ENCODE assay signal across 8 cellular contexts in the genomic region with DNA sequence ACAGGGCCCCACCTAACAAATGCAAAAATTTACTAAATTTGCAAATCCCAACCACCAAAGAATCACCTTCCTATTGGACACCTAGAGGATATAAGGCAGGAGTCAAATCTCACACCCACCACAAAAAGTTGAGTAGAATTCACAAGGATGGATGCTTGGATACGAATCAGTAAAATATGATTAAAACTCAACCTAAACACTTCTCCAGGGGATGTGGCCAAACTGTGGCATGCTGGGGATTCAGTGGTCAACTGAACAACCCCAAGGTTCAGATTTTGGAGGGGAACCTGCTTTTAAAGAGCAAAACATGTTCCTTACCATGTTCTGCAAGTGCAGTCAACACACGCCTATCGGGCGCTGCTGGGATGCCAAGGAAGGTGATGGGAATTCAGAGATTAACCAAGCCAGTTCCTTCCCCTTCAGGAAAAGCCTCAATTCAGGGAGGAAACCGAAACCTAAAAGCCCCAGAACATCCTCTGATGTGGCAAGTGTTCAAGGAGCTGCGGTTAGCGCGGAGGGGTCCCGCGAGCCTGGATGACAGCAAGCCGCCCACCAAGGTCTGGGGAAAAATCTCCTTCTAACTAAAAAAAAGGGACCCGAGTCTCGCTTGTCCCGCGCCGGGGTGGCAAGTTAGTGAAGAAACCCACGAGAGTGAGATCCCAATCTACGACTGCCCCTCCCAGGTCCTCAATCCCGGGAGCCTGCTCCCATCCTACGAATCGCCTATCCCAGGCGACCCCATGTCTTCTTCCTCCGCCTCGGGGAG. TPM values are rescaled to one million over a fixed set of nuclear protein-coding genes. Genes with fewer than 3 reads are reported as not detected.
DNase-seq lines count a peak whose midpoint lies in the region; ATAC-seq, FAIRE-seq and TF ChIP-seq lines count a peak whose summit lies in the region.

No MANE protein-coding gene starts in this region.

- intact Hi-C loops in aorta (cut with DNase I) = no loop called here

- TF ChIP-seq CTCF in WI38 (IDR thresholded peaks at IDR 0.05; ENCODE audit: low read depth, low read length) (no peak), epithelial cell of esophagus (IDR thresholded peaks at IDR 0.05; ENCODE audit: insufficient read depth, low read depth, low read length, missing control alignments) (no peak)

- H3K9me3 ChIP-seq in muscle layer of duodenum (ENCODE audit: control insufficient read depth in 1 of 2, low read length in 2 of 2) (no peaks in the 10 kb centered on the region), aorta (ENCODE audit: control insufficient read depth, low read length) (no peaks in the 10 kb centered on the region)

- peak; percentile 9 for ATAC-seq in aorta (ENCODE audit: low FRiP score)

- H3K4me1 ChIP-seq in muscle layer of duodenum (ENCODE audit: control insufficient read depth in 1 of 2, insufficient read depth in 2 of 2, low read length in 2 of 2) (peaks cover 9 to 27% of the 10 kb centered on the region in 2 donors), aorta (ENCODE audit: control insufficient read depth in 1 of 2, insufficient read depth in 2 of 2, low read length in 2 of 2) (no peaks in the 10 kb centered on the region)

- H3K27ac ChIP-seq in muscle layer of duodenum (ENCODE audit: low read length) (peak overlapping the region; percentile 84), aorta (ENCODE audit: low read depth in 1 of 2, low read length in 2 of 2) (peak overlapping the region in 1 of 2 donors; percentile 38)

- peak; percentile 4 for FAIRE-seq in HTR-8/SVneo (lab: Jason Lieb, UNC)

- no peaks in the 10 kb centered on the region for H3K27me3 ChIP-seq in muscle layer of duodenum (ENCODE audit: low read depth, low read length)
- no peaks in the 10 kb centered on the region for H3K27me3 ChIP-seq in aorta (ENCODE audit: control insufficient read depth in 1 of 2, insufficient read depth in 2 of 2, low read length in 1 of 2)

- H3K4me3 ChIP-seq in WI38 (ENCODE audit: low read depth, low read length) (peak overlapping the region; percentile 83), epithelial cell of esophagus (ENCODE audit: low read length) (peak overlapping the region; percentile 75), muscle layer of duodenum (ENCODE audit: low read depth in 1 of 2, low read length in 2 of 2) (peak overlapping the region; percentile 78 to 99), aorta (ENCODE audit: low read length in 2 of 2) (peak overlapping the region; percentile 60 to 71)

- WGBS in aorta, 2 donors = 1 to 2% methylated on average over 24 of the region's 24 CpGs

- H3K36me3 ChIP-seq in muscle layer of duodenum (ENCODE audit: control insufficient read depth in 1 of 2, insufficient read depth in 2 of 2, low read length in 2 of 2) (no peaks in the 10 kb centered on the region), aorta (ENCODE audit: control insufficient read depth in 1 of 2, insufficient read depth in 2 of 2, low read length in 1 of 2) (no peaks in the 10 kb centered on the region)

- DNase-seq in NCI-H345 (lab: John Stamatoyannopoulos, UW) = peak; percentile 37
- no peak for DNase-seq in NCI-H345 treated with DMSO at 0.1 percent for 48 hours (lab: John Stamatoyannopoulos, UW; ENCODE audit: unreplicated experiment)
- DNase-seq in HTR-8/SVneo (ENCODE audit: insufficient read length, low spot score) = peak; percentile 77
- peak; percentile 29 for DNase-seq in epithelial cell of esophagus (ENCODE audit: low read depth)
- peak; percentile 65 to 79 for DNase-seq in aorta
- DNase-seq in GOT3 (lab: John Stamatoyannopoulos, UW) = no peak

RNA-seq across cellular contexts. Expression of a gene that starts 0.9 kb away (rescaled TPM):
- 100 to 1,000 TPM; 127 TPM for total RNA-seq in aorta
- polyA plus RNA-seq in aorta = 100 to 1,000 TPM in 1 of 2 donors, 10 to 100 TPM in 1; 85.0 to 165 TPM

Comparison
In these comparisons a context has a peak if more than half of its experiments do, and no peak if none do; other contexts are left out.
1. DNase-seq: peak in NCI-H345 (single experiment), HTR-8/SVneo (single experiment), epithelial cell of esophagus (single experiment) and aorta (2 of 2); none in NCI-H345 treated with DMSO at 0.1 percent for 48 hours (single experiment) and GOT3 (single experiment).
2. Peak in every context shown above with its lines, with median percentiles within 50 percentile points of each other: H3K4me3 ChIP-seq.